8 cellular contexts compared by ENCODE assay signal in genomic region chr6:2841264-2842138, GRCh38. TPM values are rescaled to one million over a fixed set of nuclear protein-coding genes. Genes with fewer than 3 reads are reported as not detected.
A peak's percentile ranks its signal among the peaks of the same experiment; 100 is the strongest.
DNase-seq lines count a peak whose midpoint lies in the region; ATAC-seq, FAIRE-seq and TF ChIP-seq lines count a peak whose summit lies in the region.

TSS of gene SERPINB1 (minus strand) at chr6:2841863. CDS start at chr6:2840586, 1,277 bp downstream.

- no peaks in the 10 kb centered on the region for H3K9me3 ChIP-seq in esophagus muscularis mucosa
- no peaks in the 10 kb centered on the region for H3K9me3 ChIP-seq in muscle layer of colon (ENCODE audit: low read length)

- peak; percentile 67 for TF ChIP-seq POLR2A in esophagus muscularis mucosa (IDR thresholded peaks at IDR 0.05; ENCODE audit: low read depth)

- WGBS in esophagus muscularis mucosa, result 2% methylated on average over 20 of the region's 67 CpGs

- no peaks in the 10 kb centered on the region for H3K27me3 Mint-ChIP-seq in activated T-cell treated with anti-CD3 and anti-CD28 coated beads, Interleukin-2, amount 50 U/mL, for 72 hours (ENCODE audit: low read depth)

- H3K27ac ChIP-seq in esophagus muscularis mucosa (replicated peaks in 1 of 4) (peak within 1 kb of the TSS; percentile 95 to 97 (median 95)), muscle layer of colon (ENCODE audit: low read depth, low read length) (peak within 1 kb of the TSS; percentile 93)

- TF ChIP-seq CTCF in esophagus muscularis mucosa (IDR thresholded peaks at IDR 0.05), result peak in 2 of 3 experiments; percentile 9 to 19

- DNase-seq in AML-193 (lab: John Stamatoyannopoulos, UW) (peak; percentile 98 to 99), HTR-8/SVneo (ENCODE audit: insufficient read length, low spot score) (peak; percentile 88), esophagus muscularis mucosa (ENCODE audit: extremely low spot score) (peak; percentile 97)
- peak; percentile 91 to 93 for DNase-seq in activated T-cell treated with anti-CD3 and anti-CD28 coated beads, Interleukin-2, amount 50 U/mL, for 72 hours
- peak; percentile 50 to 54 for DNase-seq in stimulated activated CD8-positive, alpha-beta memory T cell treated with anti-CD3 and anti-CD28 coated beads, Interleukin-7, amount 100 ng/mL, for 1 hour (ENCODE audit: low read depth in 2 of 2)

- TF ChIP-seq EP300 in esophagus muscularis mucosa (IDR thresholded peaks at IDR 0.05), result peak; percentile 87

- H3K4me3 ChIP-seq in esophagus muscularis mucosa, result peak within 1 kb of the TSS; percentile 64 to 75 (median 71)
- H3K4me3 ChIP-seq in muscle layer of colon (ENCODE audit: low read depth in 1 of 2, low read length in 2 of 2), result peak within 1 kb of the TSS; percentile 62 to 84

- peaks cover 18 to 27% (median 21%) of the 10 kb centered on the region in 4 donors for H3K36me3 ChIP-seq in esophagus muscularis mucosa
- peaks cover 19% of the 10 kb centered on the region for H3K36me3 ChIP-seq in muscle layer of colon (ENCODE audit: insufficient read depth, low read length)

- peak; percentile 20 for FAIRE-seq in HTR-8/SVneo (lab: Jason Lieb, UNC)

- peak; percentile 81 for ATAC-seq in GM19324 (IDR thresholded peaks at IDR 0.05; ENCODE audit: low FRiP score, unreplicated experiment)
- ATAC-seq in activated T-cell treated with anti-CD3 and anti-CD28 coated beads, Interleukin-2, amount 50 U/mL, for 72 hours (replicated peaks in 1 of 2), result peak; percentile 89 to 91

- peaks cover 38 to 52% (median 50%) of the 10 kb centered on the region in 4 donors for H3K4me1 ChIP-seq in esophagus muscularis mucosa
- H3K4me1 ChIP-seq in muscle layer of colon (ENCODE audit: insufficient read depth, low read length), result peaks cover 24% of the 10 kb centered on the region

- H3K4me1 Mint-ChIP-seq in activated T-cell treated with anti-CD3 and anti-CD28 coated beads, Interleukin-2, amount 50 U/mL, for 72 hours (ENCODE audit: low read depth), result peaks cover 66% of the 10 kb centered on the region

- H3K27me3 ChIP-seq in esophagus muscularis mucosa (no peaks in the 10 kb centered on the region), muscle layer of colon (ENCODE audit: control insufficient read depth in 1 of 2, insufficient read depth in 2 of 2, low read length in 2 of 2) (no peaks in the 10 kb centered on the region)

- no peaks in the 10 kb centered on the region for H3K9me3 Mint-ChIP-seq in activated T-cell treated with anti-CD3 and anti-CD28 coated beads, Interleukin-2, amount 50 U/mL, for 72 hours

- peak within 1 kb of the TSS; percentile 91 to 94 for H3K4me3 Mint-ChIP-seq in activated T-cell treated with anti-CD3 and anti-CD28 coated beads, Interleukin-2, amount 50 U/mL, for 72 hours

- H3K27ac Mint-ChIP-seq in activated T-cell treated with anti-CD3 and anti-CD28 coated beads, Interleukin-2, amount 50 U/mL, for 72 hours, result peak within 1 kb of the TSS; percentile 94

- H3K9ac ChIP-seq in muscle layer of colon (ENCODE audit: low read length), result peak within 1 kb of the TSS; percentile 51

- H3K36me3 Mint-ChIP-seq in activated T-cell treated with anti-CD3 and anti-CD28 coated beads, Interleukin-2, amount 50 U/mL, for 72 hours (ENCODE audit: insufficient read depth in 2 of 2), result peaks cover 20 to 27% of the 10 kb centered on the region in 2 donors

- intact Hi-C loops in esophagus muscularis mucosa (cut with DNase I), result loop anchor here (2.0 to 5.0 kb wide), 2 partner anchors 49 to 146 kb away; no protein-coding TSS in a partner anchor

TF ChIP-seq in PFSK-1, 5 proteins besides CTCF, POLR2A, EP300 and RAD21:
- peak; percentile 47 for TF ChIP-seq FOXP2 (optimal IDR thresholded peaks at IDR 0.05; ENCODE audit: borderline replicate concordance, extremely low read depth, extremely low read length, insufficient read depth)
- TF ChIP-seq, protein P1, sequence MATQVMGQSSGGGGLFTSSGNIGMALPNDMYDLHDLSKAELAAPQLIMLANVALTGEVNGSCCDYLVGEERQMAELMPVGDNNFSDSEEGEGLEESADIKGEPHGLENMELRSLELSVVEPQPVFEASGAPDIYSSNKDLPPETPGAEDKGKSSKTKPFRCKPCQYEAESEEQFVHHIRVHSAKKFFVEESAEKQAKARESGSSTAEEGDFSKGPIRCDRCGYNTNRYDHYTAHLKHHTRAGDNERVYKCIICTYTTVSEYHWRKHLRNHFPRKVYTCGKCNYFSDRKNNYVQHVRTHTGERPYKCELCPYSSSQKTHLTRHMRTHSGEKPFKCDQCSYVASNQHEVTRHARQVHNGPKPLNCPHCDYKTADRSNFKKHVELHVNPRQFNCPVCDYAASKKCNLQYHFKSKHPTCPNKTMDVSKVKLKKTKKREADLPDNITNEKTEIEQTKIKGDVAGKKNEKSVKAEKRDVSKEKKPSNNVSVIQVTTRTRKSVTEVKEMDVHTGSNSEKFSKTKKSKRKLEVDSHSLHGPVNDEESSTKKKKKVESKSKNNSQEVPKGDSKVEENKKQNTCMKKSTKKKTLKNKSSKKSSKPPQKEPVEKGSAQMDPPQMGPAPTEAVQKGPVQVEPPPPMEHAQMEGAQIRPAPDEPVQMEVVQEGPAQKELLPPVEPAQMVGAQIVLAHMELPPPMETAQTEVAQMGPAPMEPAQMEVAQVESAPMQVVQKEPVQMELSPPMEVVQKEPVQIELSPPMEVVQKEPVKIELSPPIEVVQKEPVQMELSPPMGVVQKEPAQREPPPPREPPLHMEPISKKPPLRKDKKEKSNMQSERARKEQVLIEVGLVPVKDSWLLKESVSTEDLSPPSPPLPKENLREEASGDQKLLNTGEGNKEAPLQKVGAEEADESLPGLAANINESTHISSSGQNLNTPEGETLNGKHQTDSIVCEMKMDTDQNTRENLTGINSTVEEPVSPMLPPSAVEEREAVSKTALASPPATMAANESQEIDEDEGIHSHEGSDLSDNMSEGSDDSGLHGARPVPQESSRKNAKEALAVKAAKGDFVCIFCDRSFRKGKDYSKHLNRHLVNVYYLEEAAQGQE (IDR thresholded peaks at IDR 0.05; ENCODE audit: insufficient read depth in 1 of 2, low read depth in 2 of 2, low read length in 2 of 2), result no peak

RNA-seq across cellular contexts. Expression of gene SERPINB1, which starts in this region (rescaled TPM):
- 9.9 TPM for polyA plus RNA-seq in PFSK-1 (2012; ENCODE audit: insufficient read length, low read depth)
- total RNA-seq in activated T-cell treated with anti-CD3 and anti-CD28 coated beads, Interleukin-2, amount 50 U/mL, for 72 hours, result 100 to 1,000 TPM; 131 to 203 TPM
- total RNA-seq in esophagus muscularis mucosa, result 100 to 1,000 TPM in 1 of 4 donors, 10 to 100 TPM in 3; 23.3 to 123 (median 29.9) TPM

Comparison
In these comparisons a context has a peak if more than half of its experiments do, and no peak if none do; other contexts are left out.
1. Peak in every context shown above with its lines: DNase-seq, ATAC-seq, H3K4me3 ChIP-seq and H3K27ac ChIP-seq.